ENCODE assay signal across 8 cellular contexts in the genomic region with DNA sequence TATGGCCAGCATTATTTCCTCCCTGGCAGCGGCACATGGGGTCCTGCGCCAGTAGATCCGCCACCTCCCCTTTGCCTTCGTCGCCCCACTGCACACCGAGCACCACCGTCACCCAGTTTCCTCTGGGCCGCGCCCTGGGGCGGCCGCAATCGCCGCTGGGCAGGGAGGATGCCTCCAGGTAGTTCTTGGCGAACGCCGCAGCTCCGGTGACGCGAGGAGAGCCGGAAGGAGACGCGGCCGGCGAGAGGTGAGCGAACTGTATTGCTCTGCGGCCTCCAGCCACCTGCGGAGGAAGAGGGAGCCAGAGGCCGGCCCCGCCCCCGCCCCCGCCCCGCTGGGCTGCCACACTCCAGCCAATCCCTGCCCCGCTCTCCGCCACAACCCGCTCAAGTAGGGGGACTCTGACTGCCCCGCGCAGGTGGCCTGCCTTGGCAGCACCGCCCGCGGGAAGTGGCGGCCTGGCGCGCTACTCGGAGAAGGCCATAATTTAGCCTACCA. TPM values are rescaled to one million over a fixed set of nuclear protein-coding genes. Genes with fewer than 3 reads are reported as not detected.
DNase-seq lines count a peak whose midpoint lies in the region; ATAC-seq and TF ChIP-seq lines count a peak whose summit lies in the region.

No MANE protein-coding gene starts in this region.

- peak overlapping the region; percentile 70 for H3K56ac ChIP-seq in mesendoderm (ENCODE audit: low read length)

- peak overlapping the region in 3 of 5 experiments; percentile 14 to 61 (median 45) for H3K4me3 Mint-ChIP-seq in brain

- peaks cover 0 to 11% (median 2%) of the 10 kb centered on the region in 5 experiments for H3K9me3 Mint-ChIP-seq in brain

- peak; percentile 92 for ATAC-seq in HG03108 (IDR thresholded peaks at IDR 0.05; ENCODE audit: unreplicated experiment)

- no peaks in the 10 kb centered on the region for H3K79me2 ChIP-seq in mesendoderm (ENCODE audit: control insufficient read depth, insufficient read depth, low read length)

- no peak for TF ChIP-seq CTCF in brain (conservative IDR thresholded peaks at IDR 0.05)

- H3K4me3 ChIP-seq in mesendoderm (ENCODE audit: low read length) = no peak overlapping the region

- no peak overlapping the region for H3K23ac ChIP-seq in mesendoderm (ENCODE audit: low read length)

- H3K27me3 ChIP-seq in mesendoderm (ENCODE audit: insufficient read depth, low read length, poor library complexity) = peaks cover 10% of the 10 kb centered on the region

- H2BK15ac ChIP-seq in mesendoderm (replicated peaks; ENCODE audit: low read depth) = no peak overlapping the region

- H3K27me3 Mint-ChIP-seq in brain = peaks cover 88% of the 10 kb centered on the region

- H3K27ac Mint-ChIP-seq in brain = no peak overlapping the region

- no peak overlapping the region for H2BK5ac ChIP-seq in mesendoderm (ENCODE audit: low read length)

- H3K4me2 ChIP-seq in mesendoderm (ENCODE audit: low read length) = peak overlapping the region; percentile 68

- H3K79me1 ChIP-seq in mesendoderm (ENCODE audit: low read length) = no peaks in the 10 kb centered on the region

- H2BK120ac ChIP-seq in mesendoderm (ENCODE audit: low read depth, low read length) = no peak overlapping the region

- H3K4me1 ChIP-seq in mesendoderm (ENCODE audit: control insufficient read depth, low read depth, low read length) = no peaks in the 10 kb centered on the region

- H3K18ac ChIP-seq in mesendoderm (ENCODE audit: low read length) = no peak overlapping the region

- H3K4me1 Mint-ChIP-seq in brain = peaks cover 5% of the 10 kb centered on the region

- H4K5ac ChIP-seq in mesendoderm (ENCODE audit: low read length) = no peak overlapping the region

- DNase-seq in NOMO-1 (lab: John Stamatoyannopoulos, UW; ENCODE audit: unreplicated experiment in 2 of 2) (peak; percentile 4 to 17), NOMO-1 treated with DMSO at 0.1 percent for 48 hours (lab: John Stamatoyannopoulos, UW; ENCODE audit: unreplicated experiment) (no peak), T follicular helper cell (ENCODE audit: low read depth) (peak; percentile 32), mesendoderm (peak; percentile 87), SHP77 treated with DMSO at 0.1 percent for 48 hours (lab: John Stamatoyannopoulos, UW) (no peak)
- DNase-seq in stimulated activated naive CD4-positive, alpha-beta T cell treated with Interleukin-2 at 50 U/mL for 16 hours (lab: John Stamatoyannopoulos, UW) = peak; percentile 44

- no peak overlapping the region for H4K8ac ChIP-seq in mesendoderm (ENCODE audit: low read depth, low read length)

- peak overlapping the region; percentile 58 for H3K9ac ChIP-seq in mesendoderm (ENCODE audit: low read length)

- H3K27ac ChIP-seq in mesendoderm (ENCODE audit: low read depth, low read length) = no peak overlapping the region

- H3K36me3 Mint-ChIP-seq in brain = no peaks in the 10 kb centered on the region

- no CpG with 5 or more reads among the region's 44 CpGs for WGBS in mesendoderm (ENCODE audit: extremely low coverage, insufficient coverage, low lambda C conversion rate)

- no peak overlapping the region for H3K4ac ChIP-seq in mesendoderm (ENCODE audit: low read depth, low read length)

- no peaks in the 10 kb centered on the region for H3K36me3 ChIP-seq in mesendoderm (ENCODE audit: control insufficient read depth, insufficient read depth, low read length)

- H2AK5ac ChIP-seq in mesendoderm (ENCODE audit: low read length) = no peak overlapping the region

RNA-seq across cellular contexts. Expression of a gene that starts 11.8 kb away (rescaled TPM):
- polyA plus RNA-seq in brain (ENCODE audit: insufficient read depth, low read depth, low replicate concordance) = 37.5 TPM
- 7.7 TPM for polyA plus RNA-seq in mesendoderm (2013, experiment 1 of 2)
- polyA plus RNA-seq in mesendoderm (2013, experiment 2 of 2) = 8.0 TPM

RNA-seq across cellular contexts. Expression of a gene that starts 28.1 kb away (rescaled TPM):
- 0.66 TPM for polyA plus RNA-seq in brain (ENCODE audit: insufficient read depth, low read depth, low replicate concordance)
- 20.3 TPM for polyA plus RNA-seq in mesendoderm (2013, experiment 1 of 2)
- 21.0 TPM for polyA plus RNA-seq in mesendoderm (2013, experiment 2 of 2)

Comparison
In these comparisons a context has a peak if more than half of its experiments do, and no peak if none do; other contexts are left out.
1. DNase-seq: peak in NOMO-1 (2 of 2), T follicular helper cell (single experiment), mesendoderm (single experiment) and stimulated activated naive CD4-positive, alpha-beta T cell treated with Interleukin-2 at 50 U/mL for 16 hours (single experiment); none in NOMO-1 treated with DMSO at 0.1 percent for 48 hours (single experiment) and SHP77 treated with DMSO at 0.1 percent for 48 hours (single experiment).